ENCODE assay signal across 14 cellular contexts in genomic region chr1:115060501-115060900, GRCh38. TPM values are rescaled to one million over a fixed set of nuclear protein-coding genes. Genes with fewer than 3 reads are reported as not detected.
"Had no signal": no experiment of that assay in that cellular context is flagged by ENCODE, and none has a peak within 500 bp of the region (broad histone marks: within the 10 kb centered on the region; RNA-seq: fewer than 3 reads in every experiment).

No MANE protein-coding gene starts in this region.

- ATAC-seq: pancreas had no signal

- H3K27me3 Mint-ChIP-seq: activated CD4-positive, alpha-beta memory T cell treated with anti-CD3 and anti-CD28 coated beads for 36 hours had no signal

- FAIRE-seq: astrocyte, kidney, pancreas, small intestine had no signal

- H3K9me3 ChIP-seq: left ventricle myocardium inferior, pancreas, uterus had no signal

- H3K27me3 ChIP-seq: cardiac muscle cell, pancreas, uterus had no signal

- H3K4me3 ChIP-seq: cardiac muscle cell, coronary artery, left ventricle myocardium inferior, pancreas, uterus had no signal

- H3K27ac ChIP-seq: cardiac muscle cell, coronary artery, left ventricle myocardium inferior, pancreas, uterus had no signal

- DNase-seq: activated CD4-positive, alpha-beta memory T cell treated with anti-CD3 and anti-CD28 coated beads for 36 hours; activated CD4-positive, alpha-beta T cell treated with anti-CD3 and anti-CD28 coated beads for 1 hour; activated naive CD4-positive, alpha-beta T cell; erythroblast; kidney; left ventricle myocardium inferior; pancreas; small intestine; uterus had no signal

- H3K4me1 ChIP-seq: pancreas had no signal

- H3K4me3 Mint-ChIP-seq: activated CD4-positive, alpha-beta memory T cell treated with anti-CD3 and anti-CD28 coated beads for 36 hours had no signal

- H3K36me3 ChIP-seq: left ventricle myocardium inferior, pancreas, uterus had no signal

RNA-seq across cellular contexts. Expression of gene TSHB, which starts 30.9 kb away (rescaled TPM):
- total RNA-seq: activated CD4-positive, alpha-beta memory T cell treated with anti-CD3 and anti-CD28 coated beads for 36 hours; astrocyte; cardiac muscle cell; kidney; left ventricle myocardium inferior; mesenteric fat pad; pancreas; T-helper 2 cell treated with Interferon-gamma antibody and Interleukin-4, amounts not matched to agents 100 ng/mL and 5 ng/mL, for 36 hours; uterus had no signal
- polyA plus RNA-seq: cardiac muscle cell, pancreas, small intestine had no signal
